ENCODE assay signal across 1 cellular context in genomic region chr16:75566040-75566888, GRCh38.
TF ChIP-seq lines count a peak whose summit lies in the region.

A gene with protein sequence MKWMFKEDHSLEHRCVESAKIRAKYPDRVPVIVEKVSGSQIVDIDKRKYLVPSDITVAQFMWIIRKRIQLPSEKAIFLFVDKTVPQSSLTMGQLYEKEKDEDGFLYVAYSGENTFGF (plus strand): TSS chr16:75566379. CDS start chr16:75566487, 108 bp downstream.

TF ChIP-seq in HepG2, 621 proteins besides CTCF, POLR2A, EP300 and RAD21 (continued from another document and continues in another):
- TF ChIP-seq HNF1B (CRISPR knock-in tag; IDR thresholded peaks at IDR 0.05), result 0 out of 2 replicates have a peak, but pooled peaks have one; percentile 38
- no peak for TF ChIP-seq JUNB (CRISPR knock-in tag; IDR thresholded peaks at IDR 0.05; ENCODE audit: borderline replicate concordance)
- TF ChIP-seq KLF11 (CRISPR knock-in tag; IDR thresholded peaks at IDR 0.05), result no peak
- TF ChIP-seq ZNF138 (CRISPR knock-in tag; IDR thresholded peaks at IDR 0.05; ENCODE audit: low read depth), result peak; percentile 82
- TF ChIP-seq, protein P1, sequence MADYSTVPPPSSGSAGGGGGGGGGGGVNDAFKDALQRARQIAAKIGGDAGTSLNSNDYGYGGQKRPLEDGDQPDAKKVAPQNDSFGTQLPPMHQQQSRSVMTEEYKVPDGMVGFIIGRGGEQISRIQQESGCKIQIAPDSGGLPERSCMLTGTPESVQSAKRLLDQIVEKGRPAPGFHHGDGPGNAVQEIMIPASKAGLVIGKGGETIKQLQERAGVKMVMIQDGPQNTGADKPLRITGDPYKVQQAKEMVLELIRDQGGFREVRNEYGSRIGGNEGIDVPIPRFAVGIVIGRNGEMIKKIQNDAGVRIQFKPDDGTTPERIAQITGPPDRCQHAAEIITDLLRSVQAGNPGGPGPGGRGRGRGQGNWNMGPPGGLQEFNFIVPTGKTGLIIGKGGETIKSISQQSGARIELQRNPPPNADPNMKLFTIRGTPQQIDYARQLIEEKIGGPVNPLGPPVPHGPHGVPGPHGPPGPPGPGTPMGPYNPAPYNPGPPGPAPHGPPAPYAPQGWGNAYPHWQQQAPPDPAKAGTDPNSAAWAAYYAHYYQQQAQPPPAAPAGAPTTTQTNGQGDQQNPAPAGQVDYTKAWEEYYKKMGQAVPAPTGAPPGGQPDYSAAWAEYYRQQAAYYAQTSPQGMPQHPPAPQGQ (CRISPR knock-in tag; IDR thresholded peaks at IDR 0.05; ENCODE audit: borderline replicate concordance), result no peak
- TF ChIP-seq MAZ (IDR thresholded peaks at IDR 0.05; ENCODE audit: borderline replicate concordance, low read depth, low read length), result peak; percentile 38; the same call in 1 of the 2 replicates
- peak; percentile 82 for TF ChIP-seq MAZ (CRISPR knock-in tag; IDR thresholded peaks at IDR 0.05; ENCODE audit: low read depth)
- no peak for TF ChIP-seq RARG (CRISPR knock-in tag; IDR thresholded peaks at IDR 0.05; ENCODE audit: low read depth)
- peak; percentile 93 for TF ChIP-seq SAFB2 (CRISPR knock-in tag; IDR thresholded peaks at IDR 0.05; ENCODE audit: borderline replicate concordance, low read depth)
- no peak for TF ChIP-seq ZNF34 (CRISPR knock-in tag; IDR thresholded peaks at IDR 0.05; ENCODE audit: borderline replicate concordance)
- no peak for TF ChIP-seq MYC (CRISPR knock-in tag; IDR thresholded peaks at IDR 0.05; ENCODE audit: borderline replicate concordance)
- TF ChIP-seq ATF1 (CRISPR knock-in tag; IDR thresholded peaks at IDR 0.05), result no peak
- no peak for TF ChIP-seq BRF2 (CRISPR knock-in tag; IDR thresholded peaks at IDR 0.05)
- no peak for TF ChIP-seq ZBTB46 (CRISPR knock-in tag; IDR thresholded peaks at IDR 0.05; ENCODE audit: borderline replicate concordance)
- peak; percentile 58; the same call in 1 of the 2 replicates for TF ChIP-seq ZNF546 (CRISPR knock-in tag; conservative IDR thresholded peaks at IDR 0.05)
- peak; percentile 56; the same call in 1 of the 2 replicates for TF ChIP-seq ARID5B (CRISPR knock-in tag; IDR thresholded peaks at IDR 0.05)
- TF ChIP-seq AFF4 (CRISPR knock-in tag; IDR thresholded peaks at IDR 0.05), result no peak
- TF ChIP-seq HMG20B (CRISPR knock-in tag; conservative IDR thresholded peaks at IDR 0.05), result no peak
- TF ChIP-seq ZNF567 (CRISPR knock-in tag; IDR thresholded peaks at IDR 0.05; ENCODE audit: borderline replicate concordance), result 0 out of 2 replicates have a peak, but pooled peaks have one; percentile 65
- peak; percentile 64; the same call in 1 of the 2 replicates for TF ChIP-seq ZNF788 (CRISPR knock-in tag; IDR thresholded peaks at IDR 0.05; ENCODE audit: borderline replicate concordance)
- peak; percentile 52 for TF ChIP-seq GZF1 (CRISPR knock-in tag; IDR thresholded peaks at IDR 0.05)
- TF ChIP-seq ZNF644 (CRISPR knock-in tag; IDR thresholded peaks at IDR 0.05; ENCODE audit: low read depth), result no peak
- TF ChIP-seq, protein P2, sequence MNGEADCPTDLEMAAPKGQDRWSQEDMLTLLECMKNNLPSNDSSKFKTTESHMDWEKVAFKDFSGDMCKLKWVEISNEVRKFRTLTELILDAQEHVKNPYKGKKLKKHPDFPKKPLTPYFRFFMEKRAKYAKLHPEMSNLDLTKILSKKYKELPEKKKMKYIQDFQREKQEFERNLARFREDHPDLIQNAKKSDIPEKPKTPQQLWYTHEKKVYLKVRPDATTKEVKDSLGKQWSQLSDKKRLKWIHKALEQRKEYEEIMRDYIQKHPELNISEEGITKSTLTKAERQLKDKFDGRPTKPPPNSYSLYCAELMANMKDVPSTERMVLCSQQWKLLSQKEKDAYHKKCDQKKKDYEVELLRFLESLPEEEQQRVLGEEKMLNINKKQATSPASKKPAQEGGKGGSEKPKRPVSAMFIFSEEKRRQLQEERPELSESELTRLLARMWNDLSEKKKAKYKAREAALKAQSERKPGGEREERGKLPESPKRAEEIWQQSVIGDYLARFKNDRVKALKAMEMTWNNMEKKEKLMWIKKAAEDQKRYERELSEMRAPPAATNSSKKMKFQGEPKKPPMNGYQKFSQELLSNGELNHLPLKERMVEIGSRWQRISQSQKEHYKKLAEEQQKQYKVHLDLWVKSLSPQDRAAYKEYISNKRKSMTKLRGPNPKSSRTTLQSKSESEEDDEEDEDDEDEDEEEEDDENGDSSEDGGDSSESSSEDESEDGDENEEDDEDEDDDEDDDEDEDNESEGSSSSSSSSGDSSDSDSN (CRISPR knock-in tag; IDR thresholded peaks at IDR 0.05), result peak; percentile 62
- TF ChIP-seq, protein P3, sequence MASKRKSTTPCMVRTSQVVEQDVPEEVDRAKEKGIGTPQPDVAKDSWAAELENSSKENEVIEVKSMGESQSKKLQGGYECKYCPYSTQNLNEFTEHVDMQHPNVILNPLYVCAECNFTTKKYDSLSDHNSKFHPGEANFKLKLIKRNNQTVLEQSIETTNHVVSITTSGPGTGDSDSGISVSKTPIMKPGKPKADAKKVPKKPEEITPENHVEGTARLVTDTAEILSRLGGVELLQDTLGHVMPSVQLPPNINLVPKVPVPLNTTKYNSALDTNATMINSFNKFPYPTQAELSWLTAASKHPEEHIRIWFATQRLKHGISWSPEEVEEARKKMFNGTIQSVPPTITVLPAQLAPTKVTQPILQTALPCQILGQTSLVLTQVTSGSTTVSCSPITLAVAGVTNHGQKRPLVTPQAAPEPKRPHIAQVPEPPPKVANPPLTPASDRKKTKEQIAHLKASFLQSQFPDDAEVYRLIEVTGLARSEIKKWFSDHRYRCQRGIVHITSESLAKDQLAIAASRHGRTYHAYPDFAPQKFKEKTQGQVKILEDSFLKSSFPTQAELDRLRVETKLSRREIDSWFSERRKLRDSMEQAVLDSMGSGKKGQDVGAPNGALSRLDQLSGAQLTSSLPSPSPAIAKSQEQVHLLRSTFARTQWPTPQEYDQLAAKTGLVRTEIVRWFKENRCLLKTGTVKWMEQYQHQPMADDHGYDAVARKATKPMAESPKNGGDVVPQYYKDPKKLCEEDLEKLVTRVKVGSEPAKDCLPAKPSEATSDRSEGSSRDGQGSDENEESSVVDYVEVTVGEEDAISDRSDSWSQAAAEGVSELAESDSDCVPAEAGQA (IDR thresholded peaks at IDR 0.05; ENCODE audit: low read depth), result peak; percentile 47; the same call in 1 of the 2 replicates
- TF ChIP-seq, protein P3 (CRISPR knock-in tag; IDR thresholded peaks at IDR 0.05; ENCODE audit: borderline replicate concordance), result peak; percentile 92; the same call in 1 of the 2 replicates
- TF ChIP-seq, protein P4, sequence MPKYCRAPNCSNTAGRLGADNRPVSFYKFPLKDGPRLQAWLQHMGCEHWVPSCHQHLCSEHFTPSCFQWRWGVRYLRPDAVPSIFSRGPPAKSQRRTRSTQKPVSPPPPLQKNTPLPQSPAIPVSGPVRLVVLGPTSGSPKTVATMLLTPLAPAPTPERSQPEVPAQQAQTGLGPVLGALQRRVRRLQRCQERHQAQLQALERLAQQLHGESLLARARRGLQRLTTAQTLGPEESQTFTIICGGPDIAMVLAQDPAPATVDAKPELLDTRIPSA (CRISPR knock-in tag; IDR thresholded peaks at IDR 0.05; ENCODE audit: borderline replicate concordance), result 0 out of 2 replicates have a peak, but pooled peaks have one; percentile 2
